Comparison of ENCODE assay signal across 8 cellular contexts in the genomic region with DNA sequence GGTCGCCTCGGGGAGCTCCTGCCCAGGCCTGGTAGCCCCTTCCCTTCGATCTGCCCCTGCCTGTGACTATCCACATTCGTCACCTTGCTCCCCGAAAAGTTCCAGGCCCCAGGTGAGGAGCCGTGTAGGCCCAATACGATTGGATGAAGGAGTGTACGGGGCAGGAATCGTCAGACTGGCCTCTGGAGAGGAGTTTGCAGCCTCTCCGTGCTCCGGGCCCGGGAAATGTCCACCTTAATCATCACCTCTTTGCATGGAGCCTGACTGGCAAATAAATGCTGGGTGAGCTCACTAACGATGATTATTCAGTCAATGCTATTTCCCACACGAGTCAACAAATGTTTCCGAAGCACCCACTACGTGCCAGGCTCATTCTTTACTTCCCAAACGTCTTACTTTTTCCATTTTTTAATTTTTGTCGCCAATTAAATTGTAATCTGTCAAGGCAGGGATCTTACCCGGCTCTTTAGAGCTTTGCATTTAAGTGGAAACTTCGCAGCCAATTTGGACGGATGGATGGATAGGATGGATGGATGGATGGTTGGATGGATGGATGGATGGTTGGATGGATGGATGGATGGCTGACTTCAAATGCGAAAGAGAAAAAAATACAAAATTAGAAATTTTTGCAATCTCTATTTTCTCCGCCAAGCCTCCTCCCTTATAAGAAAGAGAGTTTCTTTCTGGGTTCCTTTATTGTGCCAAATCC. TPM values are rescaled to one million over a fixed set of nuclear protein-coding genes. Genes with fewer than 3 reads are reported as not detected.
DNase-seq lines count a peak whose midpoint lies in the region; ATAC-seq, FAIRE-seq and TF ChIP-seq lines count a peak whose summit lies in the region.

No MANE protein-coding gene starts in this region.

- intact Hi-C loops in tibial artery (cut with DNase I; ENCODE audit: low total_unique reads) = no loop called here

- peak; percentile 44 for ATAC-seq in lung (ENCODE audit: insufficient read depth, low FRiP score)

- H3K27ac ChIP-seq in lung (ENCODE audit: low read depth in 1 of 2, low read length in 1 of 2) (peak overlapping the region; percentile 80 to 85), tibial artery (peak overlapping the region; percentile 94 to 99)

- H3K9me3 ChIP-seq in lung (ENCODE audit: control insufficient read depth in 2 of 2, insufficient read depth in 1 of 2, low read length in 1 of 2) = no peaks in the 10 kb centered on the region
- no peaks in the 10 kb centered on the region for H3K9me3 ChIP-seq in tibial artery

- peak; percentile 9 for FAIRE-seq in GM12891 (lab: Jason Lieb, UNC)

- TF ChIP-seq POLR2A in GM12891 (IDR thresholded peaks at IDR 0.05; ENCODE audit: low read depth, low read length) = no peak

- H3K36me3 ChIP-seq in H7 (replicated peaks; ENCODE audit: control insufficient read depth, insufficient read depth, low read length) = no peaks in the 10 kb centered on the region
- no peaks in the 10 kb centered on the region for H3K36me3 ChIP-seq in lung (ENCODE audit: control insufficient read depth in 2 of 2, insufficient read depth in 2 of 2, low read length in 2 of 2)
- H3K36me3 ChIP-seq in tibial artery = no peaks in the 10 kb centered on the region

- peaks cover 3% of the 10 kb centered on the region; the same call in 1 of the 2 replicates for H3K27me3 ChIP-seq in H7 (ENCODE audit: control insufficient read depth, insufficient read depth, low read length)
- H3K27me3 ChIP-seq in lung (ENCODE audit: control insufficient read depth, insufficient read depth) = no peaks in the 10 kb centered on the region
- H3K27me3 ChIP-seq in tibial artery = no peaks in the 10 kb centered on the region

- no peak for DNase-seq in GM12891 (ENCODE audit: insufficient read length, low spot score)
- no peak for DNase-seq in H7
- peak; percentile 91 for DNase-seq in NCI-H69 (lab: John Stamatoyannopoulos, UW)
- peak; percentile 56 for DNase-seq in choroid plexus epithelial cell (ENCODE audit: low read depth)
- DNase-seq in lung (ENCODE audit: low spot score) = peak; percentile 58
- DNase-seq in tibial artery = no peak
- DNase-seq in NK-92 (lab: John Stamatoyannopoulos, UW; ENCODE audit: unreplicated experiment) = no peak
- no peak for DNase-seq in foreskin melanocyte

- H3K4me3 ChIP-seq in H7 (ENCODE audit: insufficient read depth, low read depth, low read length) = peak overlapping the region; percentile 70
- H3K4me3 ChIP-seq in choroid plexus epithelial cell (ENCODE audit: low read depth, low read length) = peak overlapping the region; percentile 78
- H3K4me3 ChIP-seq in lung = peak overlapping the region; percentile 66
- peak overlapping the region; percentile 67 to 79 for H3K4me3 ChIP-seq in tibial artery

- H3K4me1 ChIP-seq in lung (ENCODE audit: control insufficient read depth in 2 of 2, insufficient read depth in 2 of 2, low read length in 2 of 2) (peaks cover 3% of the 10 kb centered on the region in 2 donors), tibial artery (peaks cover 0 to 14% (median 6%) of the 10 kb centered on the region in 4 donors)

- WGBS in lung, 2 donors = 20% methylated on average over 23 of the region's 23 CpGs

- no peak for TF ChIP-seq CTCF in choroid plexus epithelial cell (conservative IDR thresholded peaks at IDR 0.05; ENCODE audit: low read depth, low read length)
- no peak for TF ChIP-seq CTCF in lung (IDR thresholded peaks at IDR 0.05; ENCODE audit: control extremely low read depth, extremely low read depth)
- no peak for TF ChIP-seq CTCF in tibial artery (IDR thresholded peaks at IDR 0.05)

TF ChIP-seq in GM12891, 5 proteins besides CTCF, POLR2A, EP300 and RAD21:
- TF ChIP-seq PAX5 (IDR thresholded peaks at IDR 0.05; ENCODE audit: insufficient read depth, low read length, severe bottlenecking) = no peak

RNA-seq across cellular contexts. Expression of a gene that starts 45.8 kb away (rescaled TPM):
- polyA plus RNA-seq in GM12891 (2012; ENCODE audit: low read depth, missing spikeins) = 9.2 TPM
- 21.0 and 27.4 TPM in 2 replicates for total RNA-seq in H7 (2014; rRNA removed; shearing (Covaris generic))
- total RNA-seq in lung = 10 to 100 TPM in 1 of 2 donors, 1 to 10 TPM in 1; 7.5 to 24.4 TPM
- 10 to 100 TPM in 1 of 2 donors, 1 to 10 TPM in 1; 7.9 to 10.2 TPM for polyA plus RNA-seq in lung

RNA-seq across cellular contexts. Expression of a gene that starts 51.5 kb away (rescaled TPM):
- 1.8 TPM for polyA plus RNA-seq in GM12891 (2012; ENCODE audit: low read depth, missing spikeins)
- 5.6 and 6.7 TPM in 2 replicates for total RNA-seq in H7 (2014; rRNA removed; shearing (Covaris generic))
- 1 to 10 TPM; 5.3 to 7.0 TPM for total RNA-seq in lung
- 1 to 10 TPM; 1.7 to 2.4 TPM for polyA plus RNA-seq in lung

Comparison
In these comparisons a context has a peak if more than half of its experiments do, and no peak if none do; other contexts are left out.
1. DNase-seq: peak in NCI-H69 (single experiment), choroid plexus epithelial cell (single experiment) and lung (single experiment); none in GM12891 (single experiment), H7 (single experiment), tibial artery (0 of 2), NK-92 (single experiment) and foreskin melanocyte (single experiment).
2. Peak in every context shown above with its lines, with median percentiles within 50 percentile points of each other: H3K4me3 ChIP-seq.